Comparison of ENCODE assay signal across 11 cellular contexts in the genomic region with DNA sequence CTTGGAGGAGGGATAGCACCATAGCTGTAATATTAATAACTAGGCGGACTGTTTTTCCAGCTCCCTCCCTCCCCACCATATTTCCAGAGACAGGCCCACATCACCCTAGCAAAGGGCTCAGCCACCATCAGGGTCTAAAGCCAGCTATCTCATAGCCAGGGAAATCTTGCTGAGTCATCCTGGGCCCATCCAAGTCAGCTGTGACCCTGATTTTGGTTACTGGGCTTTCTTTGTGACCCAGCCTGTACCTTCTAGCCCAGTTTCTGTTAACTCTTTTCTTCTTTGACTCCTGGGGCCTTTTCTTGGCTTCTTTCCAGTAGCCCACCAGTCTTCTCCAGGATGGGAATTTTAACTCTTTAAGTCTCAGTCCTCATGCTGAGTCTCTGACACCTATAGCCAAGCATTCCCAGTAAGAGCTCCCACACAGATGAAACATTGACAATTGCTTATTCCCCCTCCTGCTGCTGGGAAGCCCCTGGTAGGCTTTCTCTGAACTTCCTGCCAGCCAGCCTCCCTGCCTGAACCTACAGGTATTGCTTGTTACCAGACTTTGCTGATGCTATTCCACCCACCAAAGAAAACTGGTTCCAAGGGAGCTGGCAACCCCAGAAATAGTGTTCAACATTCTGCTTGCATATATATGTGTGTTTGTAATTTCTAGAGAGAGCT. TPM values are rescaled to one million over a fixed set of nuclear protein-coding genes. Genes with fewer than 3 reads are reported as not detected.
A peak's percentile ranks its signal among the peaks of the same experiment; 100 is the strongest.
DNase-seq lines count a peak whose midpoint lies in the region; ATAC-seq, FAIRE-seq and TF ChIP-seq lines count a peak whose summit lies in the region.
"Had no signal": no experiment of that assay in that cellular context is flagged by ENCODE, and none has a peak within 500 bp of the region (broad histone marks: within the 10 kb centered on the region; RNA-seq: fewer than 3 reads in every experiment).

No MANE protein-coding gene starts in this region.

- TF ChIP-seq CTCF in heart left ventricle (IDR thresholded peaks at IDR 0.05) (no peak), D721Med (IDR thresholded peaks at IDR 0.05; ENCODE audit: insufficient read depth, missing control alignments) (no peak)

- H3K4me1 ChIP-seq in heart left ventricle: peaks cover 0 to 32% (median 16%) of the 10 kb centered on the region in 12 donors

- no peak overlapping the region for H3K27ac ChIP-seq in heart left ventricle
- H3K27ac ChIP-seq: neutrophil had no signal

- no peak for TF ChIP-seq POLR2A in heart left ventricle (IDR thresholded peaks at IDR 0.05)

- no peaks in the 10 kb centered on the region for H3K27me3 ChIP-seq in heart left ventricle

- no peaks in the 10 kb centered on the region for H3K9me3 ChIP-seq in heart left ventricle
- H3K9me3 ChIP-seq: neutrophil had no signal

- DNase-seq in DMS53 treated with DMSO at 0.1 percent for 48 hours (lab: John Stamatoyannopoulos, UW; ENCODE audit: unreplicated experiment) (peak; percentile 3), heart left ventricle (no peak), activated T-cell treated with anti-CD3 and anti-CD28 coated beads for 4 hours (no peak), D721Med (ENCODE audit: insufficient read length, low spot score) (no peak)
- DNase-seq in stimulated activated CD4-positive, alpha-beta T cell treated with anti-CD3 and anti-CD28 coated beads, Interleukin-2, amount 100 ng/mL, for 24 hours: no peak
- DNase-seq in activated CD4-positive, alpha-beta T cell treated with anti-CD3 and anti-CD28 coated beads for 4 hours: no peak
- DNase-seq: activated CD4-positive, CD25-positive, alpha-beta regulatory T cell treated with anti-CD3 and anti-CD28 coated beads, Interleukin-2, amount 50 U/mL, for 72 hours; KBM-7 had no signal

- peak; percentile 81 for ATAC-seq in GM19452 (IDR thresholded peaks at IDR 0.05; ENCODE audit: unreplicated experiment)
- ATAC-seq in HG03442 (IDR thresholded peaks at IDR 0.05; ENCODE audit: unreplicated experiment): peak; percentile 71
- peak in 3 of 4 donors; percentile 35 to 66 (median 61) for ATAC-seq in heart left ventricle

- no peak overlapping the region for H3K4me3 ChIP-seq in heart left ventricle

- no peak for FAIRE-seq in D721Med (lab: Jason Lieb, UNC)

- H3K36me3 ChIP-seq in heart left ventricle: no peaks in the 10 kb centered on the region
- H3K36me3 ChIP-seq: neutrophil had no signal

- WGBS in heart left ventricle, 4 donors: 86 to 100% (median 97%) methylated on average over 1 of the region's 1 CpG

- intact Hi-C loops in heart left ventricle (cut with DNase I): no loop called here

RNA-seq across cellular contexts. Expression of a gene that starts 34.8 kb away (rescaled TPM):
- total RNA-seq in heart left ventricle: 10 to 100 TPM; 18.3 to 35.5 (median 19.7) TPM
- 10 to 100 TPM in 1 of 2 donors, 1 to 10 TPM in 1; 7.6 to 24.6 TPM for polyA plus RNA-seq in heart left ventricle

RNA-seq across cellular contexts. Expression of a gene that starts 46.5 kb away (rescaled TPM):
- total RNA-seq in heart left ventricle: 1 to 10 TPM in 7 of 9 donors, under 1 TPM in 2; 0.37 to 8.5 (median 1.9) TPM
- 1 to 10 TPM; 1.4 to 1.8 TPM for polyA plus RNA-seq in heart left ventricle
